8 cellular contexts compared by ENCODE assay signal in genomic region chr3:161096771-161097367, GRCh38. TPM values are rescaled to one million over a fixed set of nuclear protein-coding genes. Genes with fewer than 3 reads are reported as not detected.
DNase-seq lines count a peak whose midpoint lies in the region; ATAC-seq and TF ChIP-seq lines count a peak whose summit lies in the region.

No MANE protein-coding gene starts in this region.

- no peak overlapping the region for H3K27ac ChIP-seq in ascending aorta

- no peaks in the 10 kb centered on the region for H3K4me1 Mint-ChIP-seq in activated CD4-positive, alpha-beta T cell treated with anti-CD3 and anti-CD28 coated beads for 36 hours
- no peaks in the 10 kb centered on the region for H3K4me1 Mint-ChIP-seq in activated naive CD4-positive, alpha-beta T cell treated with anti-CD3 and anti-CD28 coated beads for 36 hours (ENCODE audit: low read depth)
- H3K4me1 Mint-ChIP-seq in osteocyte (ENCODE audit: unreplicated experiment) = no peaks in the 10 kb centered on the region

- TF ChIP-seq CTCF in osteocyte (IDR thresholded peaks at IDR 0.05) (peak; percentile 42), ascending aorta (IDR thresholded peaks at IDR 0.05) (peak in 1 of 3 experiments; percentile 14)

- CTCF ChIA-PET in activated CD4-positive, alpha-beta T cell treated with anti-CD3 and anti-CD28 coated beads for 36 hours (lab: Charles Lee) = interaction anchor here (0.5 to 1.1 kb wide), 4 partner anchors 10 to 462 kb away, joined by 3 read pairs; no protein-coding TSS in a partner anchor
- CTCF ChIA-PET in activated naive CD4-positive, alpha-beta T cell treated with anti-CD3 and anti-CD28 coated beads for 36 hours (lab: Charles Lee) = interaction anchor here (0.6 to 1.2 kb wide), 4 partner anchors 60 to 178 kb away, joined by 3 to 6 read pairs (median 3); no protein-coding TSS in a partner anchor

- H3K27me3 ChIP-seq in ascending aorta = no peaks in the 10 kb centered on the region

- POLR2A ChIA-PET in activated CD4-positive, alpha-beta T cell treated with anti-CD3 and anti-CD28 coated beads for 36 hours (lab: Charles Lee) = no interaction called here

- no peak overlapping the region for H3K4me3 ChIP-seq in ascending aorta

- no peaks in the 10 kb centered on the region for H3K27me3 Mint-ChIP-seq in activated CD4-positive, alpha-beta T cell treated with anti-CD3 and anti-CD28 coated beads for 36 hours
- no peaks in the 10 kb centered on the region for H3K27me3 Mint-ChIP-seq in activated naive CD4-positive, alpha-beta T cell treated with anti-CD3 and anti-CD28 coated beads for 36 hours (ENCODE audit: low read depth)
- no peaks in the 10 kb centered on the region for H3K27me3 Mint-ChIP-seq in osteocyte (ENCODE audit: unreplicated experiment)

- H3K4me1 ChIP-seq in ascending aorta = no peaks in the 10 kb centered on the region

- peaks cover 0 to 11% of the 10 kb centered on the region in 2 donors for H3K36me3 ChIP-seq in ascending aorta

- H3K36me3 Mint-ChIP-seq in activated CD4-positive, alpha-beta T cell treated with anti-CD3 and anti-CD28 coated beads for 36 hours (ENCODE audit: low read depth) = no peaks in the 10 kb centered on the region
- H3K36me3 Mint-ChIP-seq in activated naive CD4-positive, alpha-beta T cell treated with anti-CD3 and anti-CD28 coated beads for 36 hours (ENCODE audit: low read depth) = no peaks in the 10 kb centered on the region
- H3K36me3 Mint-ChIP-seq in osteocyte (ENCODE audit: unreplicated experiment) = peaks cover 15% of the 10 kb centered on the region

- H3K4me3 Mint-ChIP-seq in activated CD4-positive, alpha-beta T cell treated with anti-CD3 and anti-CD28 coated beads for 36 hours = no peak overlapping the region
- no peak overlapping the region for H3K4me3 Mint-ChIP-seq in activated naive CD4-positive, alpha-beta T cell treated with anti-CD3 and anti-CD28 coated beads for 36 hours
- H3K4me3 Mint-ChIP-seq in osteocyte (ENCODE audit: unreplicated experiment) = no peak overlapping the region

- no peaks in the 10 kb centered on the region for H3K9me3 ChIP-seq in ascending aorta

- no peaks in the 10 kb centered on the region for H3K9me3 Mint-ChIP-seq in activated CD4-positive, alpha-beta T cell treated with anti-CD3 and anti-CD28 coated beads for 36 hours (ENCODE audit: low read depth)
- no peaks in the 10 kb centered on the region for H3K9me3 Mint-ChIP-seq in activated naive CD4-positive, alpha-beta T cell treated with anti-CD3 and anti-CD28 coated beads for 36 hours
- H3K9me3 Mint-ChIP-seq in osteocyte (ENCODE audit: unreplicated experiment) = no peaks in the 10 kb centered on the region

- H3K27ac Mint-ChIP-seq in activated CD4-positive, alpha-beta T cell treated with anti-CD3 and anti-CD28 coated beads for 36 hours = no peak overlapping the region
- H3K27ac Mint-ChIP-seq in activated naive CD4-positive, alpha-beta T cell treated with anti-CD3 and anti-CD28 coated beads for 36 hours = no peak overlapping the region
- H3K27ac Mint-ChIP-seq in osteocyte (ENCODE audit: unreplicated experiment) = no peak overlapping the region

- ATAC-seq in activated CD4-positive, alpha-beta T cell treated with anti-CD3 and anti-CD28 coated beads for 36 hours = no peak
- ATAC-seq in GM21390 (IDR thresholded peaks at IDR 0.05; ENCODE audit: unreplicated experiment) (no peak), HG02884 (IDR thresholded peaks at IDR 0.05; ENCODE audit: unreplicated experiment) (no peak)

- DNase-seq in activated CD4-positive, alpha-beta T cell treated with anti-CD3 and anti-CD28 coated beads for 36 hours = peak; percentile 36
- no peak for DNase-seq in activated CD4-positive, alpha-beta T cell treated with anti-CD3 and anti-CD28 coated beads for 1 hour
- DNase-seq in NCI-H1436 (lab: John Stamatoyannopoulos, UW) = peak; percentile 52
- DNase-seq in activated naive CD4-positive, alpha-beta T cell treated with anti-CD3 and anti-CD28 coated beads for 36 hours = peak; percentile 41
- no peak for DNase-seq in osteocyte (ENCODE audit: extremely low spot score, unreplicated experiment)
- DNase-seq in ascending aorta (ENCODE audit: low spot score in 2 of 2) = no peak

- intact Hi-C loops in activated CD4-positive, alpha-beta T cell treated with anti-CD3 and anti-CD28 coated beads for 36 hours (cut with DNase I, micrococcal nuclease) = loop anchor here (1.0 to 5.0 kb wide), 4 partner anchors 178 to 328 kb away; no protein-coding TSS in a partner anchor
- intact Hi-C loops in activated naive CD4-positive, alpha-beta T cell treated with anti-CD3 and anti-CD28 coated beads for 36 hours (cut with micrococcal nuclease) = loop anchor here (1.0 to 5.0 kb wide), 3 partner anchors 177 to 328 kb away; no protein-coding TSS in a partner anchor
- intact Hi-C loops in ascending aorta (cut with DNase I) = no loop called here

RNA-seq across cellular contexts. Expression of gene B3GALNT1, which starts 8.3 kb away (rescaled TPM):
- 1 to 10 TPM in 1 of 2 experiments, under 1 TPM in 1; 0.60 to 1.1 TPM for total RNA-seq in activated CD4-positive, alpha-beta T cell treated with anti-CD3 and anti-CD28 coated beads for 36 hours
- total RNA-seq in activated naive CD4-positive, alpha-beta T cell treated with anti-CD3 and anti-CD28 coated beads for 36 hours = 1 to 10 TPM in 1 of 2 experiments, under 1 TPM in 1; 0.76 to 1.1 TPM
- 15.0 and 18.5 TPM in 2 replicates for total RNA-seq in osteocyte
- 55.6 TPM for total RNA-seq in ascending aorta

Comparison
In these comparisons a context has a peak if more than half of its experiments do, and no peak if none do; other contexts are left out.
1. DNase-seq: peak in activated CD4-positive, alpha-beta T cell treated with anti-CD3 and anti-CD28 coated beads for 36 hours (single experiment), NCI-H1436 (single experiment) and activated naive CD4-positive, alpha-beta T cell treated with anti-CD3 and anti-CD28 coated beads for 36 hours (single experiment); none in activated CD4-positive, alpha-beta T cell treated with anti-CD3 and anti-CD28 coated beads for 1 hour (single experiment), osteocyte (single experiment) and ascending aorta (0 of 2).